In genomic region chr19:29299416-29300380, GRCh38 we compare ENCODE assay signal across 21 cellular contexts.
"Had no signal": no experiment of that assay in that cellular context is flagged by ENCODE, and none has a peak within 500 bp of the region (broad histone marks: within the 10 kb centered on the region; RNA-seq: fewer than 3 reads in every experiment).

No MANE protein-coding gene starts in this region.

- H3K9me3 Mint-ChIP-seq: central memory CD8-positive, alpha-beta T cell; effector memory CD8-positive, alpha-beta T cell; memory B cell; mesothelial cell of epicardium; nephron progenitor cell; stimulated activated effector memory CD8-positive, alpha-beta T cell treated with anti-CD3 and anti-CD28 coated beads, Interleukin-12 subunit alpha, Interleukin-12 subunit beta, amount 100 ng/mL, for 72 hours had no signal

- H3K4me3 Mint-ChIP-seq: central memory CD8-positive, alpha-beta T cell; effector memory CD8-positive, alpha-beta T cell; memory B cell; mesothelial cell of epicardium; naive B cell; nephron progenitor cell; stimulated activated effector memory CD8-positive, alpha-beta T cell treated with anti-CD3 and anti-CD28 coated beads, Interleukin-12 subunit alpha, Interleukin-12 subunit beta, amount 100 ng/mL, for 72 hours had no signal

- H3K36me3 Mint-ChIP-seq: memory B cell; mesothelial cell of epicardium; naive B cell; stimulated activated effector memory CD8-positive, alpha-beta T cell treated with anti-CD3 and anti-CD28 coated beads, Interleukin-12 subunit alpha, Interleukin-12 subunit beta, amount 100 ng/mL, for 72 hours had no signal

- H3K4me1 Mint-ChIP-seq: memory B cell, mesothelial cell of epicardium, naive B cell had no signal

- H3K27ac Mint-ChIP-seq: memory B cell; mesothelial cell of epicardium; nephron progenitor cell; stimulated activated effector memory CD8-positive, alpha-beta T cell treated with anti-CD3 and anti-CD28 coated beads, Interleukin-12 subunit alpha, Interleukin-12 subunit beta, amount 100 ng/mL, for 72 hours had no signal

- H3K9me3 ChIP-seq: mucosa of descending colon, ovary, right lobe of liver, stomach, thyroid gland had no signal

- H3K27me3 ChIP-seq: ovary, right lobe of liver, thyroid gland had no signal

- H3K27ac ChIP-seq: ovary, right lobe of liver, stomach, thyroid gland had no signal

- H3K4me3 ChIP-seq: lung, mucosa of descending colon, ovary, right lobe of liver, smooth muscle cell, stomach, thyroid gland had no signal

- ATAC-seq: effector memory CD8-positive, alpha-beta T cell; left ventricle myocardium superior; mucosa of descending colon; right lobe of liver; stimulated activated effector memory CD8-positive, alpha-beta T cell treated with anti-CD3 and anti-CD28 coated beads, Interleukin-12 subunit alpha, Interleukin-12 subunit beta, amount 100 ng/mL, for 72 hours had no signal

- H3K36me3 ChIP-seq: ovary, right lobe of liver, stomach, thyroid gland had no signal

- H3K4me1 ChIP-seq: right lobe of liver, stomach, thyroid gland had no signal

- DNase-seq: cortex of kidney; effector memory CD8-positive, alpha-beta T cell; left ventricle myocardium superior; mucosa of descending colon; naive B cell; nephron progenitor cell; occipital lobe; stimulated activated CD4-positive, alpha-beta T cell treated with anti-CD3 and anti-CD28 coated beads, Interleukin-2, amount 100 ng/mL, for 24 hours; stimulated activated CD4-positive, alpha-beta T cell treated with anti-CD3 and anti-CD28 coated beads, Interleukin-4, amount 100 ng/mL, for 24 hours; stimulated activated naive CD4-positive, alpha-beta T cell treated with Interleukin-2 at 50 U/mL for 16 hours; stomach; thyroid gland; trophoblast cell had no signal

- H3K27me3 Mint-ChIP-seq: central memory CD8-positive, alpha-beta T cell had no signal
